13 cellular contexts compared by ENCODE assay signal in the genomic region with DNA sequence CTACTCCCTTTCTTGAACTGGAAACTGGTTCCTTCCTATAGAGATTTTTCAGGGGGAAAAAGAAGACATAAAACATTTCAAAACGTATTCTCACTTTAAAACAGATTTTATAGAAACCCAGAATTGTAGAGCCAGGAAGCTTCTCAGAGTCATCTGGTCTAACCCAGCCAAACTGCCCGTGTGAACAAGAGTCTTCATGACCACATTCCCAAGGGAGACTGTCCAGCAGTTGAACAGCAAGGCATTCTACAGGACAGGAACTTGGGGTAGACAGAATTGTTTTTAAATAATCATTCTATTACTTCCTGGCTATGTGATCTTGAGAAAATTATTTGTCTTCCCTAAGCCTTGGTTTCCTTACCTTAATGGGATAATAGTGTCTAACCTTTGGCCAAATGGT.
"Had no signal": no experiment of that assay in that cellular context is flagged by ENCODE, and none has a peak within 500 bp of the region (broad histone marks: within the 10 kb centered on the region; RNA-seq: fewer than 3 reads in every experiment).

No MANE protein-coding gene starts in this region.

- DNase-seq: activated CD4-positive, alpha-beta T cell treated with anti-CD3 and anti-CD28 coated beads for 36 hours; activated CD8-positive, alpha-beta memory T cell treated with anti-CD3 and anti-CD28 coated beads, Interleukin-2, amount 50 U/mL, for 4 hours; activated CD8-positive, alpha-beta T cell treated with anti-CD3 and anti-CD28 coated beads for 36 hours; activated naive CD4-positive, alpha-beta T cell treated with anti-CD3 and anti-CD28 coated beads for 36 hours; effector CD4-positive, alpha-beta T cell; kidney glomerular epithelial cell; small intestine had no signal

- H3K36me3 ChIP-seq: cardiac muscle cell, right atrium auricular region, tibial nerve, vagina had no signal

- H3K27ac ChIP-seq: cardiac muscle cell, coronary artery, right atrium auricular region, tibial nerve, vagina had no signal

- H3K27me3 Mint-ChIP-seq: activated CD4-positive, alpha-beta T cell treated with anti-CD3 and anti-CD28 coated beads for 36 hours; activated CD8-positive, alpha-beta T cell treated with anti-CD3 and anti-CD28 coated beads for 36 hours had no signal

- H3K4me3 Mint-ChIP-seq: activated CD4-positive, alpha-beta T cell treated with anti-CD3 and anti-CD28 coated beads for 36 hours; activated CD8-positive, alpha-beta T cell treated with anti-CD3 and anti-CD28 coated beads for 36 hours; activated naive CD4-positive, alpha-beta T cell treated with anti-CD3 and anti-CD28 coated beads for 36 hours; mesothelial cell of epicardium had no signal

- H3K36me3 Mint-ChIP-seq: mesothelial cell of epicardium had no signal

- H3K4me1 ChIP-seq: vagina had no signal

- H3K27me3 ChIP-seq: cardiac muscle cell, right atrium auricular region, tibial nerve, vagina had no signal

- H3K4me1 Mint-ChIP-seq: activated CD4-positive, alpha-beta T cell treated with anti-CD3 and anti-CD28 coated beads for 36 hours had no signal

- H3K9me3 ChIP-seq: right atrium auricular region, tibial nerve, vagina had no signal

- H3K4me3 ChIP-seq: cardiac muscle cell, coronary artery, right atrium auricular region, tibial nerve, vagina had no signal

- H3K27ac Mint-ChIP-seq: activated CD4-positive, alpha-beta T cell treated with anti-CD3 and anti-CD28 coated beads for 36 hours; activated CD8-positive, alpha-beta T cell treated with anti-CD3 and anti-CD28 coated beads for 36 hours; activated naive CD4-positive, alpha-beta T cell treated with anti-CD3 and anti-CD28 coated beads for 36 hours; mesothelial cell of epicardium had no signal

- H3K9me3 Mint-ChIP-seq: activated CD8-positive, alpha-beta T cell treated with anti-CD3 and anti-CD28 coated beads for 36 hours; activated naive CD4-positive, alpha-beta T cell treated with anti-CD3 and anti-CD28 coated beads for 36 hours; mesothelial cell of epicardium had no signal
